24 cellular contexts compared by ENCODE assay signal in genomic region chr21:31316488-31317169, GRCh38. TPM values are rescaled to one million over a fixed set of nuclear protein-coding genes. Genes with fewer than 3 reads are reported as not detected.
DNase-seq lines count a peak whose midpoint lies in the region; ATAC-seq, FAIRE-seq and TF ChIP-seq lines count a peak whose summit lies in the region.
"Had no signal": no experiment of that assay in that cellular context is flagged by ENCODE, and none has a peak within 500 bp of the region (broad histone marks: within the 10 kb centered on the region; RNA-seq: fewer than 3 reads in every experiment).

No MANE protein-coding gene starts in this region.

- H3K27ac ChIP-seq in RWPE2 (ENCODE audit: poor library complexity, severe bottlenecking) (no peak overlapping the region), psoas muscle (no peak overlapping the region), coronary artery (no peak overlapping the region)
- H3K27ac ChIP-seq: 22Rv1, adrenal gland, KMS-11, parathyroid adenoma, sigmoid colon had no signal

- WGBS in psoas muscle, 3 donors = 81 to 87% (median 84%) methylated on average over 9 of the region's 9 CpGs

- H3K27me3 ChIP-seq in RWPE2 (ENCODE audit: insufficient read depth, poor library complexity, severe bottlenecking) (no peaks in the 10 kb centered on the region), psoas muscle (ENCODE audit: insufficient read depth in 3 of 3, low read length in 2 of 3) (no peaks in the 10 kb centered on the region)
- H3K27me3 ChIP-seq: adrenal gland, sigmoid colon had no signal

- ATAC-seq in RWPE2 (ENCODE audit: low read depth) (peak; percentile 82), esophagus mucosa (peak; percentile 62), psoas muscle (no peak)
- ATAC-seq: naive thymus-derived CD4-positive, alpha-beta T cell; stimulated activated naive B cell treated with anti-CD40 and anti-IgM and Interleukin-4, amounts not matched to agents 10 μg/mL and 1 μg/mL and 100 μg/mL, for 72 hours had no signal

- no peaks in the 10 kb centered on the region for H3K4me1 ChIP-seq in RWPE2 (ENCODE audit: insufficient read depth, poor library complexity, severe bottlenecking)
- H3K4me1 ChIP-seq in psoas muscle = no peaks in the 10 kb centered on the region
- H3K4me1 ChIP-seq: adrenal gland, parathyroid adenoma, sigmoid colon had no signal

- H3K4me3 ChIP-seq in RWPE2 (ENCODE audit: severe bottlenecking) (no peak overlapping the region), psoas muscle (no peak overlapping the region), coronary artery (no peak overlapping the region)
- H3K4me3 ChIP-seq: adrenal gland, sigmoid colon had no signal

- no peak for TF ChIP-seq CTCF in RWPE2 (IDR thresholded peaks at IDR 0.05; ENCODE audit: poor library complexity, severe bottlenecking)
- no peak for TF ChIP-seq CTCF in psoas muscle (IDR thresholded peaks at IDR 0.05)
- no peak for TF ChIP-seq CTCF in coronary artery (IDR thresholded peaks at IDR 0.05)

- H3K9me3 ChIP-seq in RWPE2 (ENCODE audit: severe bottlenecking) = no peaks in the 10 kb centered on the region
- H3K9me3 ChIP-seq in psoas muscle = no peaks in the 10 kb centered on the region
- H3K9me3 ChIP-seq: adrenal gland, sigmoid colon had no signal

- H3K36me3 ChIP-seq in RWPE2 (ENCODE audit: low read depth) (no peaks in the 10 kb centered on the region), psoas muscle (ENCODE audit: insufficient read depth in 1 of 2, low read depth in 1 of 2) (no peaks in the 10 kb centered on the region)
- H3K36me3 ChIP-seq: adrenal gland, sigmoid colon had no signal

- intact Hi-C loops in psoas muscle (cut with DNase I) = no loop called here

- DNase-seq in DMS53 (lab: John Stamatoyannopoulos, UW) = peak; percentile 30
- no peak for DNase-seq in DMS53 treated with DMSO at 0.1 percent for 48 hours (lab: John Stamatoyannopoulos, UW; ENCODE audit: unreplicated experiment)
- no peak for DNase-seq in RWPE2 (ENCODE audit: low spot score)
- DNase-seq in urothelium cell line (ENCODE audit: low spot score) = peak; percentile 73
- DNase-seq in psoas muscle = no peak
- no peak for DNase-seq in coronary artery (ENCODE audit: low spot score)
- DNase-seq in amygdala (lab: John Stamatoyannopoulos, UW) = no peak
- DNase-seq: activated CD4-positive, alpha-beta T cell treated with anti-CD3 and anti-CD28 coated beads, Interleukin-2, amount 10 ng/mL, durations not matched to agents 24 days and 14 days; activated CD8-positive, alpha-beta memory T cell treated with anti-CD3 and anti-CD28 coated beads, Interleukin-2, amount 50 U/mL, for 4 hours; activated gamma-delta T cell; adrenal gland; effector memory CD4-positive, alpha-beta T cell; kidney; naive thymus-derived CD4-positive, alpha-beta T cell; NCI-H1048; NCI-H1930; NK-92 treated with Interleukin-12 subunit alpha and Interleukin-12 subunit beta, amount 100 ng/mL, for 24 hours; sigmoid colon; stimulated activated naive B cell treated with anti-CD40 and anti-IgM and Interleukin-4, amounts not matched to agents 10 μg/mL and 1 μg/mL and 100 μg/mL, for 72 hours had no signal

- FAIRE-seq in urothelium cell line (lab: Jason Lieb, UNC) = no peak
- FAIRE-seq: kidney, TTC549 had no signal

RNA-seq across cellular contexts. Expression of gene TIAM1, which starts 27.4 kb away (rescaled TPM):
- total RNA-seq in esophagus mucosa = 96.7 TPM
- 1 to 10 TPM in 2 of 4 donors, under 1 TPM in 2; 0.75 to 1.7 (median 0.96) TPM for total RNA-seq in psoas muscle
- polyA plus RNA-seq in psoas muscle = under 1 TPM; 0.21 to 0.35 (median 0.31) TPM

Comparison
In these comparisons a context has a peak if more than half of its experiments do, and no peak if none do; other contexts are left out.
1. DNase-seq: peak in DMS53 (single experiment) and urothelium cell line (single experiment); none in DMS53 treated with DMSO at 0.1 percent for 48 hours (single experiment), RWPE2 (single experiment), psoas muscle (0 of 2), coronary artery (single experiment) and amygdala (0 of 56).
2. ATAC-seq: peak in RWPE2 (single experiment) and esophagus mucosa (single experiment); none in psoas muscle (0 of 4).
3. RNA of gene TIAM1, which starts 27.4 kb away (total RNA-seq): 96.7 TPM in esophagus mucosa (single experiment); 0.75 to 1.7 TPM in psoas muscle; every median in the first group is over 10 times any median in the second.